ENCODE assay signal across 16 cellular contexts in genomic region chr1:189678779-189679178, GRCh38.
A peak's percentile ranks its signal among the peaks of the same experiment; 100 is the strongest.
DNase-seq lines count a peak whose midpoint lies in the region; ATAC-seq, FAIRE-seq and TF ChIP-seq lines count a peak whose summit lies in the region.
"Had no signal": no experiment of that assay in that cellular context is flagged by ENCODE, and none has a peak within 500 bp of the region (broad histone marks: within the 10 kb centered on the region; RNA-seq: fewer than 3 reads in every experiment).

No MANE protein-coding gene starts in this region.

- TF ChIP-seq CTCF in GM12864 (IDR thresholded peaks at IDR 0.05; ENCODE audit: low read depth, low read length, missing control alignments) (peak; percentile 32), MM.1S (IDR thresholded peaks at IDR 0.05; ENCODE audit: low read length) (peak; percentile 13; the same call in 1 of the 2 replicates), H1 (IDR thresholded peaks at IDR 0.05; ENCODE audit: control extremely low read depth in 1 of 3, insufficient read depth in 1 of 3, low read depth in 1 of 3, low read length in 3 of 3) (peak in 1 of 3 experiments; percentile 45; a peak in 2 of 4 replicates), neural crest cell (conservative IDR thresholded peaks at IDR 0.05) (peak; percentile 38), sigmoid colon (IDR thresholded peaks at IDR 0.05) (no peak)

- no peak overlapping the region for H2BK15ac ChIP-seq in H1 (ENCODE audit: low read length)

- H3K79me2 ChIP-seq in MM.1S (ENCODE audit: low read length) (no peaks in the 10 kb centered on the region), H1 (ENCODE audit: control insufficient read depth in 1 of 2, insufficient read depth in 2 of 2, low read length in 2 of 2) (no peaks in the 10 kb centered on the region)

- H3K9ac ChIP-seq in MM.1S (ENCODE audit: low read length) (no peak overlapping the region), H1 (replicated peaks in 1 of 4; ENCODE audit: extremely low read depth in 1 of 4, low read depth in 3 of 4, low read length in 3 of 4) (no peak overlapping the region)

- H4K20me1 ChIP-seq in MM.1S (ENCODE audit: insufficient read depth, low read length) (no peaks in the 10 kb centered on the region), H1 (replicated peaks in 1 of 2; ENCODE audit: control insufficient read depth in 1 of 2, insufficient read depth in 2 of 2, low read length in 2 of 2) (no peaks in the 10 kb centered on the region)

- no peak overlapping the region for H2AFZ ChIP-seq in MM.1S (ENCODE audit: low read length)
- H2AFZ ChIP-seq in H1 (ENCODE audit: low read length) = no peak overlapping the region

- H2BK120ac ChIP-seq in H1 (replicated peaks; ENCODE audit: low read depth, low read length) = no peak overlapping the region

- peaks cover 3% of the 10 kb centered on the region for H3K4me1 Mint-ChIP-seq in neural crest cell
- no peaks in the 10 kb centered on the region for H3K4me1 Mint-ChIP-seq in activated CD4-positive, alpha-beta T cell treated with anti-CD3 and anti-CD28 coated beads, Interleukin-2, amount 10 ng/mL, durations not matched to agents 7 days and 5 days
- H3K4me1 Mint-ChIP-seq: activated CD4-positive, alpha-beta T cell treated with anti-CD3 and anti-CD28 coated beads for 36 hours had no signal

- H2AK5ac ChIP-seq in H1 (ENCODE audit: low read depth, low read length) = no peak overlapping the region

- no peak for ATAC-seq in GM21381 (IDR thresholded peaks at IDR 0.05; ENCODE audit: unreplicated experiment)
- ATAC-seq: activated CD4-positive, alpha-beta T cell treated with anti-CD3 and anti-CD28 coated beads for 36 hours; activated T-cell treated with anti-CD3 and anti-CD28 coated beads, Interleukin-2, amount 50 U/mL, for 4 hours; left cardiac atrium had no signal

- no peaks in the 10 kb centered on the region for H3F3A ChIP-seq in MM.1S (ENCODE audit: insufficient read depth, low read length)

- CTCF ChIA-PET in H1 (lab: Charles Lee; ENCODE audit: partially characterized antibody) = interaction anchor here (0.6 to 1.9 kb wide), 12 partner anchors 8 to 288 kb away, joined by 3 to 8 read pairs (median 3); no protein-coding TSS in a partner anchor
- CTCF ChIA-PET in activated CD4-positive, alpha-beta T cell treated with anti-CD3 and anti-CD28 coated beads, Interleukin-2, amount 10 ng/mL, durations not matched to agents 7 days and 5 days (lab: Charles Lee) = no interaction called here

- H4K8ac ChIP-seq in H1 (ENCODE audit: extremely low read depth, insufficient read depth, low read length) = no peak overlapping the region

- no peak overlapping the region for H3K27ac Mint-ChIP-seq in neural crest cell (ENCODE audit: unreplicated experiment)
- no peak overlapping the region for H3K27ac Mint-ChIP-seq in activated CD4-positive, alpha-beta T cell treated with anti-CD3 and anti-CD28 coated beads, Interleukin-2, amount 10 ng/mL, durations not matched to agents 7 days and 5 days
- H3K27ac Mint-ChIP-seq: activated CD4-positive, alpha-beta T cell treated with anti-CD3 and anti-CD28 coated beads for 36 hours; progenitor cell of endocrine pancreas had no signal

- intact Hi-C loops in sigmoid colon (cut with DNase I) = no loop called here

- no peak overlapping the region for H2BK5ac ChIP-seq in H1 (ENCODE audit: low read depth, low read length)

- H3K56ac ChIP-seq in H1 (replicated peaks; ENCODE audit: insufficient read length, low read depth, low read length) = no peak overlapping the region

- no peak overlapping the region for H3K18ac ChIP-seq in H1 (ENCODE audit: extremely low read depth, low read length)

- no peak overlapping the region for H3K23ac ChIP-seq in H1 (ENCODE audit: insufficient read length)

- H3K9me3 ChIP-seq in MM.1S (replicated peaks; ENCODE audit: insufficient read depth, low read length) = no peaks in the 10 kb centered on the region
- H3K9me3 ChIP-seq in H1 (ENCODE audit: insufficient read depth in 2 of 2, low read depth in 1 of 2, low read length in 1 of 2) = no peaks in the 10 kb centered on the region
- no peaks in the 10 kb centered on the region for H3K9me3 ChIP-seq in sigmoid colon

- no peak overlapping the region for H3K27ac ChIP-seq in MM.1S (ENCODE audit: low read length)
- no peak overlapping the region for H3K27ac ChIP-seq in H1 (ENCODE audit: low read depth, low read length)
- no peak overlapping the region for H3K27ac ChIP-seq in sigmoid colon

- H3K4me3 ChIP-seq in GM12864 (ENCODE audit: low read depth, low read length) (no peak overlapping the region), MM.1S (ENCODE audit: low read length) (no peak overlapping the region), H1 (ENCODE audit: extremely low read depth in 1 of 4, insufficient read depth in 2 of 4, low read depth in 3 of 4, low read length in 4 of 4) (no peak overlapping the region), sigmoid colon (no peak overlapping the region)

- TF ChIP-seq POLR2A in H1 (IDR thresholded peaks at IDR 0.05; ENCODE audit: control extremely low read depth in 1 of 2, low read depth in 2 of 2, low read length in 2 of 2) = no peak
- TF ChIP-seq POLR2A in sigmoid colon (IDR thresholded peaks at IDR 0.05) = no peak

- H3K4me2 ChIP-seq in MM.1S (ENCODE audit: low read depth, low read length) = no peak overlapping the region
- H3K4me2 ChIP-seq in H1 (ENCODE audit: insufficient read depth in 1 of 2, low read depth in 2 of 2, low read length in 2 of 2) = no peak overlapping the region

- no peak overlapping the region for H3K4me3 Mint-ChIP-seq in neural crest cell
- no peak overlapping the region for H3K4me3 Mint-ChIP-seq in activated CD4-positive, alpha-beta T cell treated with anti-CD3 and anti-CD28 coated beads, Interleukin-2, amount 10 ng/mL, durations not matched to agents 7 days and 5 days
- H3K4me3 Mint-ChIP-seq: activated CD4-positive, alpha-beta T cell treated with anti-CD3 and anti-CD28 coated beads for 36 hours; activated T-cell treated with anti-CD3 and anti-CD28 coated beads, Interleukin-2, amount 50 U/mL, for 4 hours had no signal

- H2BK20ac ChIP-seq in H1 (ENCODE audit: low read length) = no peak overlapping the region

- TF ChIP-seq RAD21 in H1 (IDR thresholded peaks at IDR 0.05 in 1 of 2, conservative IDR thresholded peaks at IDR 0.05 in 1 of 2; ENCODE audit: low read depth in 2 of 2, low read length in 2 of 2) = peak; percentile 18 to 27; a peak in 2 of 4 replicates

- no peaks in the 10 kb centered on the region for H3K9me2 ChIP-seq in MM.1S (replicated peaks; ENCODE audit: insufficient read depth, low read length)

- 93% methylated on average over 3 of the region's 3 CpGs; no CpG with 5 or more reads in 1 of the 2 experiments for WGBS in H1 (ENCODE audit: extremely low coverage in 1 of 2, insufficient coverage in 1 of 2, insufficient read length in 1 of 2, insufficient replicate concordance in 2 of 2, low coverage in 1 of 2, low lambda C conversion rate in 2 of 2, missing lambda C conversion rate in 1 of 2), 2 experiments
- 80 to 93% methylated on average over 3 of the region's 3 CpGs for WGBS in sigmoid colon, 2 donors

- TF ChIP-seq EP300 in H1 (IDR thresholded peaks at IDR 0.05; ENCODE audit: borderline replicate concordance in 1 of 2, low read depth in 2 of 2, low read length in 2 of 2) (no peak), sigmoid colon (IDR thresholded peaks at IDR 0.05) (no peak)

- DNase-seq in GM12864 (ENCODE audit: low read depth) = no peak
- no peak for DNase-seq in MM.1S
- DNase-seq in H1 (ENCODE audit: low read depth in 1 of 2, low spot score in 2 of 2) = no peak
- no peak for DNase-seq in neural crest cell (ENCODE audit: low read depth, low spot score)
- DNase-seq in activated CD4-positive, alpha-beta T cell treated with anti-CD3 and anti-CD28 coated beads, Interleukin-2, amount 10 ng/mL, durations not matched to agents 7 days and 5 days = no peak
- DNase-seq in sigmoid colon = no peak
- DNase-seq: activated CD4-positive, alpha-beta T cell treated with anti-CD3 and anti-CD28 coated beads for 36 hours; activated T-cell treated with anti-CD3 and anti-CD28 coated beads, Interleukin-2, amount 50 U/mL, for 4 hours; C1 segment of cervical spinal cord; left cardiac atrium; NCI-H1436; NCI-H510A treated with DMSO at 0.1 percent for 48 hours had no signal

- no peak overlapping the region for H4K91ac ChIP-seq in H1 (replicated peaks; ENCODE audit: insufficient read length, low read length)

- peaks cover 2% of the 10 kb centered on the region for H3K9me3 Mint-ChIP-seq in neural crest cell
- no peaks in the 10 kb centered on the region for H3K9me3 Mint-ChIP-seq in activated CD4-positive, alpha-beta T cell treated with anti-CD3 and anti-CD28 coated beads, Interleukin-2, amount 10 ng/mL, durations not matched to agents 7 days and 5 days

- no peak overlapping the region for H3K4ac ChIP-seq in H1 (replicated peaks; ENCODE audit: insufficient read length, low read depth, low read length)

- FAIRE-seq in H1 (lab: Jason Lieb, UNC) = no peak
- FAIRE-seq: endothelial cell of umbilical vein, GM18507 had no signal

- POLR2A ChIA-PET in H1 (lab: Charles Lee; ENCODE audit: partially characterized antibody) = no interaction called here
- POLR2A ChIA-PET in activated CD4-positive, alpha-beta T cell treated with anti-CD3 and anti-CD28 coated beads, Interleukin-2, amount 10 ng/mL, durations not matched to agents 7 days and 5 days (lab: Charles Lee) = no interaction called here

- no peaks in the 10 kb centered on the region for H3K27me3 Mint-ChIP-seq in neural crest cell (ENCODE audit: low read depth)
- no peaks in the 10 kb centered on the region for H3K27me3 Mint-ChIP-seq in activated CD4-positive, alpha-beta T cell treated with anti-CD3 and anti-CD28 coated beads, Interleukin-2, amount 10 ng/mL, durations not matched to agents 7 days and 5 days
- H3K27me3 Mint-ChIP-seq: activated CD4-positive, alpha-beta T cell treated with anti-CD3 and anti-CD28 coated beads for 36 hours; progenitor cell of endocrine pancreas had no signal

- no peaks in the 10 kb centered on the region for H3K79me1 ChIP-seq in H1 (ENCODE audit: low read depth, low read length)

- H3K4me1 ChIP-seq in MM.1S (ENCODE audit: low read length) (no peaks in the 10 kb centered on the region), H1 (replicated peaks in 1 of 4; ENCODE audit: control insufficient read depth in 3 of 4, insufficient read depth in 4 of 4, low read length in 3 of 4) (no peaks in the 10 kb centered on the region; a peak in 1 of 7 replicates), sigmoid colon (no peaks in the 10 kb centered on the region)

- H3K36me3 Mint-ChIP-seq in neural crest cell (ENCODE audit: low read depth) = no peaks in the 10 kb centered on the region
- H3K36me3 Mint-ChIP-seq in activated CD4-positive, alpha-beta T cell treated with anti-CD3 and anti-CD28 coated beads, Interleukin-2, amount 10 ng/mL, durations not matched to agents 7 days and 5 days (ENCODE audit: low read depth) = no peaks in the 10 kb centered on the region

- H3K23me2 ChIP-seq in H1 (ENCODE audit: low read depth, low read length) = no peaks in the 10 kb centered on the region

- H3K14ac ChIP-seq in H1 (ENCODE audit: insufficient read length) = no peak overlapping the region

- H4K5ac ChIP-seq in H1 (ENCODE audit: insufficient read length, low read depth, low read length) = no peak overlapping the region

- H3K36me3 ChIP-seq in MM.1S (replicated peaks; ENCODE audit: insufficient read depth, low read length) = no peaks in the 10 kb centered on the region
- H3K36me3 ChIP-seq in H1 (ENCODE audit: control insufficient read depth in 2 of 4, insufficient read depth in 4 of 4, low read length in 3 of 4) = no peaks in the 10 kb centered on the region
- H3K36me3 ChIP-seq in sigmoid colon = no peaks in the 10 kb centered on the region

- no peak overlapping the region for H2BK12ac ChIP-seq in H1 (ENCODE audit: low read depth, low read length)

- H3K27me3 ChIP-seq in MM.1S (replicated peaks; ENCODE audit: insufficient read depth, low read length) = no peaks in the 10 kb centered on the region
- no peaks in the 10 kb centered on the region for H3K27me3 ChIP-seq in H1 (replicated peaks in 1 of 4; ENCODE audit: control insufficient read depth in 3 of 4, extremely low read depth in 1 of 4, insufficient read depth in 3 of 4, low read length in 3 of 4)
- no peaks in the 10 kb centered on the region for H3K27me3 ChIP-seq in sigmoid colon

Comparison
In these comparisons a context has a peak if more than half of its experiments do, and no peak if none do; other contexts are left out.
1. CTCF ChIP-seq: peak in GM12864 (single experiment), MM.1S (single experiment) and neural crest cell (single experiment); none in sigmoid colon (0 of 4).